Comparison of ENCODE assay signal across 8 cellular contexts in the genomic region with DNA sequence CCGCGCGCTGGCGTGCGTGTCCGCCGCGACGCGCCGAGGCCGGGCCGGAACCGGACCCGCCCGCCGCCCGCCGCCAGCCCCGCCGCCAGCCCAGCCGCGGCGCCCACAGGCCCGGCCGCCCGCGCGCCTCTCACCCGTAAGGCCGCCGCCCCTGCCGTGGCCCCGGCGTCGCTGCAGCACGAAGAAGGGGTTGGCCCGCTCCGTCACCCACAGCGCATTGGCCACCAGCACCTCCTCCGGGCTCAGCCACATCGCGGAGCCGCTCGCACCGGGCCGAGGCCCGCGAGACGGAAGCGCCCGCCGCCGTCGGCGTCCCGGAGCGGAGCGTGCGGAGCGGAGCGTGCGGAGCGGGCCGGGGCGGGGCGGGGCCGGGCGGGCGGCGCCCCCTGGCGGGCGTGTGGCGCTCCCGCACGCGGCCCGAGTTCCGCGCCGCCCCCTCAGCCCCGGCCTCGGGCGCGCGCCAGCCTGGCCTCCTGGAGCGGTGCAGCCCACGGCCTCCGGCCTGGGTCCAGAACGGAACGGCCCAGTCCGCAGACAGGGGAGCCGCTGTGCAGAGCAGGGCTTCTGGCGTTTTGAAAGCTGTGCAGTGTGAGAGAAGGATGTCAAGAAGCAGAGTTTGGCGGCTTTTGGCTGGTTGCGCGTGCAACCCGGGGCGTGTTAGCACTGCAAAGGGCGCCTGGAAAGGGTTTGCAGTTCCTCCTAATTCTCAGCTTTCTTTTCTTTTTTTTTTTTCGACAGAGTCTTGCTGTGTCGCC. TPM values are rescaled to one million over a fixed set of nuclear protein-coding genes. Genes with fewer than 3 reads are reported as not detected.
DNase-seq lines count a peak whose midpoint lies in the region; ATAC-seq and TF ChIP-seq lines count a peak whose summit lies in the region.

A gene (minus strand): TSS at position 328 of the 755 bp plus-strand sequence. CDS start 76 bp downstream, at position 252.

- TF ChIP-seq POLR2A in GM18505 (IDR thresholded peaks at IDR 0.05; ENCODE audit: borderline replicate concordance, extremely low read depth, insufficient read depth, insufficient read length), result peak; percentile 78

- DNase-seq in ACHN (peak; percentile 59), NCI-H510A treated with DMSO at 0.1 percent for 48 hours (lab: John Stamatoyannopoulos, UW) (peak; percentile 30), lung microvascular endothelial cell (ENCODE audit: low read depth in 2 of 2) (peak; percentile 71 to 79)
- peak; percentile 27 to 54 for DNase-seq in activated CD8-positive, alpha-beta memory T cell treated with anti-CD3 and anti-CD28 coated beads for 1 hour (ENCODE audit: extremely low read depth in 1 of 2, low read depth in 1 of 2)
- DNase-seq in effector CD4-positive, alpha-beta T cell, result peak; percentile 60
- peak; percentile 47 to 68 (median 50) for DNase-seq in stimulated activated CD4-positive, alpha-beta T cell treated with anti-CD3 and anti-CD28 coated beads, TNF-alpha, amount 100 ng/mL, for 4 hours (ENCODE audit: low read depth in 3 of 3)

- in situ Hi-C loops in ACHN (cut with HindIII; ENCODE audit: low pct_ligation_motif_present, low pct_unique_long_range_greater_than_20kb, low sequenced_read_pairs), result no loop called here

- peak; percentile 90 for ATAC-seq in GM18505 (IDR thresholded peaks at IDR 0.05; ENCODE audit: unreplicated experiment)
- peak; percentile 85 for ATAC-seq in HG02981 (IDR thresholded peaks at IDR 0.05; ENCODE audit: unreplicated experiment)

RNA-seq across cellular contexts. Expression of the gene that starts here (rescaled TPM):
- total RNA-seq in lung microvascular endothelial cell, result 34.7 and 55.8 TPM in 2 replicates

Comparison
In these comparisons a context has a peak if more than half of its experiments do, and no peak if none do; other contexts are left out.
1. Peak in every context shown above with its lines: DNase-seq and ATAC-seq.